Comparison of ENCODE assay signal across 1 cellular context in genomic region chr15:72369964-72370363, GRCh38.
TF ChIP-seq lines count a peak whose summit lies in the region.

No MANE protein-coding gene starts in this region.

TF ChIP-seq in IMR-90, 13 proteins besides CTCF, POLR2A, EP300 and RAD21:
- TF ChIP-seq FOS (IDR thresholded peaks at IDR 0.05; ENCODE audit: low read depth, low read length), result no peak
- TF ChIP-seq MXI1 (IDR thresholded peaks at IDR 0.05; ENCODE audit: borderline replicate concordance, low read depth, low read length), result no peak
- TF ChIP-seq, protein P1, sequence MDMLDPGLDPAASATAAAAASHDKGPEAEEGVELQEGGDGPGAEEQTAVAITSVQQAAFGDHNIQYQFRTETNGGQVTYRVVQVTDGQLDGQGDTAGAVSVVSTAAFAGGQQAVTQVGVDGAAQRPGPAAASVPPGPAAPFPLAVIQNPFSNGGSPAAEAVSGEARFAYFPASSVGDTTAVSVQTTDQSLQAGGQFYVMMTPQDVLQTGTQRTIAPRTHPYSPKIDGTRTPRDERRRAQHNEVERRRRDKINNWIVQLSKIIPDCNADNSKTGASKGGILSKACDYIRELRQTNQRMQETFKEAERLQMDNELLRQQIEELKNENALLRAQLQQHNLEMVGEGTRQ (IDR thresholded peaks at IDR 0.05; ENCODE audit: low read depth, low read length), result no peak
- TF ChIP-seq MAZ (IDR thresholded peaks at IDR 0.05; ENCODE audit: borderline replicate concordance, low read depth, low read length), result no peak
- TF ChIP-seq, protein P2, sequence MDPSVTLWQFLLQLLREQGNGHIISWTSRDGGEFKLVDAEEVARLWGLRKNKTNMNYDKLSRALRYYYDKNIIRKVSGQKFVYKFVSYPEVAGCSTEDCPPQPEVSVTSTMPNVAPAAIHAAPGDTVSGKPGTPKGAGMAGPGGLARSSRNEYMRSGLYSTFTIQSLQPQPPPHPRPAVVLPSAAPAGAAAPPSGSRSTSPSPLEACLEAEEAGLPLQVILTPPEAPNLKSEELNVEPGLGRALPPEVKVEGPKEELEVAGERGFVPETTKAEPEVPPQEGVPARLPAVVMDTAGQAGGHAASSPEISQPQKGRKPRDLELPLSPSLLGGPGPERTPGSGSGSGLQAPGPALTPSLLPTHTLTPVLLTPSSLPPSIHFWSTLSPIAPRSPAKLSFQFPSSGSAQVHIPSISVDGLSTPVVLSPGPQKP (IDR thresholded peaks at IDR 0.05; ENCODE audit: borderline replicate concordance, low read depth, low read length), result no peak
- TF ChIP-seq RCOR1 (IDR thresholded peaks at IDR 0.05; ENCODE audit: insufficient replicate concordance, low read length), result no peak
- TF ChIP-seq CHD1 (IDR thresholded peaks at IDR 0.05; ENCODE audit: low read depth, low read length), result no peak
- no peak for TF ChIP-seq MAFK (IDR thresholded peaks at IDR 0.05; ENCODE audit: low read depth, low read length)
- TF ChIP-seq SMC3 (IDR thresholded peaks at IDR 0.05; ENCODE audit: low read depth, low read length), result no peak
- no peak for TF ChIP-seq BHLHE40 (IDR thresholded peaks at IDR 0.05; ENCODE audit: low read depth, low read length)
- no peak for TF ChIP-seq NFE2L2 (IDR thresholded peaks at IDR 0.05; ENCODE audit: low read depth, low read length)
- TF ChIP-seq RFX5 (IDR thresholded peaks at IDR 0.05; ENCODE audit: low read depth, low read length), result no peak
- no peak for TF ChIP-seq CEBPB (IDR thresholded peaks at IDR 0.05; ENCODE audit: low read depth, low read length)
